Comparison of ENCODE assay signal across 10 cellular contexts in genomic region chr20:12594410-12595130, GRCh38.
DNase-seq lines count a peak whose midpoint lies in the region; ATAC-seq and TF ChIP-seq lines count a peak whose summit lies in the region.
"Had no signal": no experiment of that assay in that cellular context is flagged by ENCODE, and none has a peak within 500 bp of the region (broad histone marks: within the 10 kb centered on the region; RNA-seq: fewer than 3 reads in every experiment).

No MANE protein-coding gene starts in this region.

- H3K4me1 ChIP-seq in PC-9 (replicated peaks; ENCODE audit: insufficient read depth) = 0 out of 2 replicates have a peak, but pooled peaks cover 4% of the 10 kb centered on the region

- H4K20me1 ChIP-seq in PC-9 (ENCODE audit: insufficient read depth) = no peaks in the 10 kb centered on the region

- no peaks in the 10 kb centered on the region for H3K36me3 ChIP-seq in PC-9 (ENCODE audit: low read depth)

- intact Hi-C loops in PC-9 (cut with micrococcal nuclease; ENCODE audit: unreplicated experiment) = no loop called here

- DNase-seq in CMK (ENCODE audit: low read depth) = peak; percentile 8
- peak; percentile 81 for DNase-seq in H4 (ENCODE audit: low spot score)
- no peak for DNase-seq in PC-9
- peak; percentile 4 for DNase-seq in iris pigment epithelial cell (ENCODE audit: low read depth)
- DNase-seq in GM19238 (ENCODE audit: insufficient read length, low spot score) = no peak
- no peak for DNase-seq in activated T-cell treated with anti-CD3 and anti-CD28 coated beads, Interleukin-2, amount 50 U/mL, for 48 hours
- DNase-seq: CD4-positive, CD25-positive, alpha-beta regulatory T cell; NCI-H1694 treated with DMSO at 0.1 percent for 48 hours had no signal

- no peak overlapping the region for H3K27ac ChIP-seq in PC-9

- no peak for TF ChIP-seq CTCF in PC-9 (conservative IDR thresholded peaks at IDR 0.05)

- H3K9me2 ChIP-seq in PC-9 (ENCODE audit: insufficient read depth) = no peaks in the 10 kb centered on the region

- BruUV-seq in PC-9 (replicated peaks; lab: Mats Ljungman, UMichigan) = no TSS peak

- H3K79me2 ChIP-seq in PC-9 (ENCODE audit: low read depth) = no peaks in the 10 kb centered on the region

- no peak overlapping the region for H2AFZ ChIP-seq in PC-9

- peak overlapping the region; percentile 34; the same call in 1 of the 2 replicates for H3K4me2 ChIP-seq in PC-9

- H3K4me3 ChIP-seq in PC-9 = no peak overlapping the region

- POLR2A ChIA-PET in PC-9 (lab: Charles Lee; ENCODE audit: unreplicated experiment) = interaction anchor here (0.6 kb wide), 1 partner anchor 159 kb away, joined by 3 read pairs; no protein-coding TSS in a partner anchor

- H3K27me3 ChIP-seq in PC-9 (ENCODE audit: insufficient read depth, low read depth) = no peaks in the 10 kb centered on the region

- CTCF ChIA-PET in PC-9 (lab: Charles Lee) = no interaction called here

- H3F3A ChIP-seq in PC-9 (ENCODE audit: insufficient read depth, low read depth) = no peaks in the 10 kb centered on the region

- H3K9me3 ChIP-seq in PC-9 (ENCODE audit: insufficient read depth, low read depth) = no peaks in the 10 kb centered on the region; the same call in 1 of the 2 replicates

- ATAC-seq in HG02870 (IDR thresholded peaks at IDR 0.05; ENCODE audit: unreplicated experiment) = no peak
- ATAC-seq in GM21360 (IDR thresholded peaks at IDR 0.05; ENCODE audit: unreplicated experiment) = no peak

Comparison
In these comparisons a context has a peak if more than half of its experiments do, and no peak if none do; other contexts are left out.
1. DNase-seq: peak in CMK (single experiment), H4 (single experiment) and iris pigment epithelial cell (single experiment); none in PC-9 (0 of 2), GM19238 (single experiment) and activated T-cell treated with anti-CD3 and anti-CD28 coated beads, Interleukin-2, amount 50 U/mL, for 48 hours (0 of 2).